ENCODE assay signal across 9 cellular contexts in the genomic region with DNA sequence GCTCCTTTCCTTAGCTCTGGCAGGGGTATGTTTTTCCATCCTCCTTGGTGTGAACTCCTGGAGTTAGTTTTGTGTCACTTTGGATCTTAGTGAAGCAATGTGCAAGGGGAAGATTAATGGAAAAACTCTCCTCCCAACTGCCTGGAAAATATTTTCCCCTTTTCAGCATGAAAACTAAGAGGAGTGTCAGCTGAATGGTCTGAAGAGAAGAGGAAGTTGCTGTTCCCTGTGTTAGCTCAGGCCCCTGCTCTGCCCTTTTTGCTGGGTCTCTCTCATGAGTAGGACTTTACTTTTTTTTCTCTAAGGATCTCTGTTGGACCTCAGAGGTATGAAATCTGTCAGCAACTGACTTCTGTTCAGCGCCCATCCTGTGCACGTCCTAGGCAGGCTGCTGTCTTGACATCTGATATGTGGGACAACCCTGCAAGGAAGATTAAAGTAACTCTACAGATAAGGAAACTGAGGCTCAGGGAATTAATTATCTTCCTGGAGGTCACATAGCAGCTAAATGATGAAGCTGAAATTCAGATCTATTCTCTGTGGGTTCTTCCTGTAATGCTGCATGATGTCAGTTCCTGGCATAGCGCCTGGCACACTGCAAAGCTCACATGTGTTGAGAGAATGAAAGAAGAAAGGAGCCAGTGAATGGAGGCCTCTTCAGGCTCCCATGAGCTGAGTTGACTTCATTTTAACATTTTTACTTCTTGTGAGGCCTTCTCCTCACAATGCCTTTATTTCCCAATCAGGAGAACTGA.
A peak's percentile ranks its signal among the peaks of the same experiment; 100 is the strongest.
DNase-seq lines count a peak whose midpoint lies in the region; ATAC-seq and TF ChIP-seq lines count a peak whose summit lies in the region.
"Had no signal": no experiment of that assay in that cellular context is flagged by ENCODE, and none has a peak within 500 bp of the region (broad histone marks: within the 10 kb centered on the region; RNA-seq: fewer than 3 reads in every experiment).

No MANE protein-coding gene starts in this region.

- intact Hi-C loops in left cardiac atrium (cut with DNase I) = no loop called here

- H3K4me1 ChIP-seq in HEK293 (ENCODE audit: control insufficient read depth, insufficient read depth, low read length) (peaks cover 11% of the 10 kb centered on the region), skeletal muscle tissue (ENCODE audit: control insufficient read depth in 3 of 3, insufficient read depth in 3 of 3, low read length in 3 of 3) (peaks cover 18 to 26% (median 22%) of the 10 kb centered on the region in 3 donors)

- WGBS in adipose tissue, 3 donors = 43 to 81% (median 45%) methylated on average over 3 of the region's 3 CpGs

- H3K9ac ChIP-seq in skeletal muscle tissue (ENCODE audit: low read depth in 1 of 3, low read length in 3 of 3) = peak overlapping the region in 1 of 3 donors; percentile 25

- DNase-seq in left cardiac atrium (peak; percentile 87), D341Med (ENCODE audit: low spot score) (no peak)
- DNase-seq in stimulated activated naive CD4-positive, alpha-beta T cell treated with Interleukin-2 at 50 U/mL for 16 hours (lab: John Stamatoyannopoulos, UW) = no peak
- DNase-seq: central memory CD4-positive, alpha-beta T cell had no signal

- POLR2A ChIA-PET in HEK293 (lab: Yijun Ruan, JAX) = no interaction called here

- H3K27ac ChIP-seq in HEK293 (ENCODE audit: extremely low read depth, low read depth, low read length) (no peak overlapping the region), adipose tissue (ENCODE audit: low read depth, low read length) (peak overlapping the region; percentile 13), skeletal muscle tissue (ENCODE audit: low read depth, low read length) (peak overlapping the region; percentile 61)

- H3K36me3 ChIP-seq in HEK293 (ENCODE audit: control insufficient read depth in 2 of 2, insufficient read depth in 1 of 2, low read length in 2 of 2) (no peaks in the 10 kb centered on the region), skeletal muscle tissue (ENCODE audit: control insufficient read depth in 3 of 3, insufficient read depth in 3 of 3, low read length in 3 of 3) (peaks cover 0 to 2% (median 0%) of the 10 kb centered on the region in 3 donors)

- no peaks in the 10 kb centered on the region for H3K27me3 ChIP-seq in skeletal muscle tissue (ENCODE audit: control insufficient read depth in 3 of 3, insufficient read depth in 3 of 3, low read length in 3 of 3)

- H3K4me3 ChIP-seq in HEK293 (ENCODE audit: low read depth, low read length) (no peak overlapping the region), skeletal muscle tissue (ENCODE audit: low read length in 3 of 3) (no peak overlapping the region)

- ATAC-seq in left cardiac atrium (peak; percentile 25 to 44), GM18498 (IDR thresholded peaks at IDR 0.05; ENCODE audit: unreplicated experiment) (no peak), GM18907 (IDR thresholded peaks at IDR 0.05; ENCODE audit: unreplicated experiment) (no peak)

- no peak for TF ChIP-seq CTCF in HEK293 (tag by site-specific recombination; IDR thresholded peaks at IDR 0.05)

- CTCF ChIA-PET in HEK293 (lab: Yijun Ruan, JAX) = interaction anchor here (0.9 to 1.5 kb wide), 4 partner anchors 16 to 172 kb away, joined by 3 to 7 read pairs (median 3); no protein-coding TSS in a partner anchor

- H3K9me3 ChIP-seq in HEK293 (ENCODE audit: control insufficient read depth, insufficient read depth, low read depth, low read length) (no peaks in the 10 kb centered on the region), skeletal muscle tissue (ENCODE audit: control insufficient read depth in 3 of 3, low read length in 3 of 3) (no peaks in the 10 kb centered on the region)

TF ChIP-seq in HEK293, 187 proteins besides CTCF, POLR2A, EP300 and RAD21 (continues in another document):
- TF ChIP-seq SCRT2 (tag by site-specific recombination; IDR thresholded peaks at IDR 0.05) (no peak), ZNF221 (tag by site-specific recombination; IDR thresholded peaks at IDR 0.05; ENCODE audit: borderline replicate concordance) (no peak), GFI1B (tag by site-specific recombination; IDR thresholded peaks at IDR 0.05) (no peak), ZNF658 (tag by site-specific recombination; IDR thresholded peaks at IDR 0.05) (no peak), ZNF423 (tag by site-specific recombination; IDR thresholded peaks at IDR 0.05) (no peak), GLIS1 (tag by site-specific recombination; IDR thresholded peaks at IDR 0.05) (peak; percentile 75), ZNF473 (tag by site-specific recombination; IDR thresholded peaks at IDR 0.05) (no peak)
- TF ChIP-seq, protein P1, sequence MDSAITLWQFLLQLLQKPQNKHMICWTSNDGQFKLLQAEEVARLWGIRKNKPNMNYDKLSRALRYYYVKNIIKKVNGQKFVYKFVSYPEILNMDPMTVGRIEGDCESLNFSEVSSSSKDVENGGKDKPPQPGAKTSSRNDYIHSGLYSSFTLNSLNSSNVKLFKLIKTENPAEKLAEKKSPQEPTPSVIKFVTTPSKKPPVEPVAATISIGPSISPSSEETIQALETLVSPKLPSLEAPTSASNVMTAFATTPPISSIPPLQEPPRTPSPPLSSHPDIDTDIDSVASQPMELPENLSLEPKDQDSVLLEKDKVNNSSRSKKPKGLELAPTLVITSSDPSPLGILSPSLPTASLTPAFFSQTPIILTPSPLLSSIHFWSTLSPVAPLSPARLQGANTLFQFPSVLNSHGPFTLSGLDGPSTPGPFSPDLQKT (IDR thresholded peaks at IDR 0.05; ENCODE audit: borderline replicate concordance, low read depth, low read length) = no peak
- TF ChIP-seq, protein P2, sequence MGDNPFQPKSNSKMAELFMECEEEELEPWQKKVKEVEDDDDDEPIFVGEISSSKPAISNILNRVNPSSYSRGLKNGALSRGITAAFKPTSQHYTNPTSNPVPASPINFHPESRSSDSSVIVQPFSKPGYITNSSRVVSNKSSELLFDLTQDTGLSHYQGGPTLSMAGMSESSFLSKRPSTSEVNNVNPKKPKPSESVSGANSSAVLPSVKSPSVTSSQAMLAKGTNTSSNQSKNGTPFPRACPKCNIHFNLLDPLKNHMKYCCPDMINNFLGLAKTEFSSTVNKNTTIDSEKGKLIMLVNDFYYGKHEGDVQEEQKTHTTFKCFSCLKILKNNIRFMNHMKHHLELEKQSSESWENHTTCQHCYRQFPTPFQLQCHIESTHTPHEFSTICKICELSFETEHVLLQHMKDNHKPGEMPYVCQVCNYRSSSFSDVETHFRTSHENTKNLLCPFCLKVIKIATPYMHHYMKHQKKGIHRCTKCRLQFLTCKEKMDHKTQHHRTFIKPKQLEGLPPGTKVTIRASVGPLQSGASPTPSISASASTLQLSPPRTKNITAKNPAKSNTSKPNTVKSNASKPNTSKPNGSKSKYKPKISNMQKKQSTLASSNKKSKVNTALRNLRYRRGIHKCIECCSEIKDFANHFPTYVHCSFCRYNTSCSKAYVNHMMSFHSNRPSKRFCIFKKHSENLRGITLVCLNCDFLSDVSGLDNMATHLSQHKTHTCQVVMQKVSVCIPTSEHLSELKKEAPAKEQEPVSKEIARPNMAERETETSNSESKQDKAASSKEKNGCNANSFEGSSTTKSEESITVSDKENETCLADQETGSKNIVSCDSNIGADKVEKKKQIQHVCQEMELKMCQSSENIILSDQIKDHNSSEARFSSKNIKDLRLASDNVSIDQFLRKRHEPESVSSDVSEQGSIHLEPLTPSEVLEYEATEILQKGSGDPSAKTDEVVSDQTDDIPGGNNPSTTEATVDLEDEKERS (tag by site-specific recombination; IDR thresholded peaks at IDR 0.05) = no peak
- TF ChIP-seq, protein P3, sequence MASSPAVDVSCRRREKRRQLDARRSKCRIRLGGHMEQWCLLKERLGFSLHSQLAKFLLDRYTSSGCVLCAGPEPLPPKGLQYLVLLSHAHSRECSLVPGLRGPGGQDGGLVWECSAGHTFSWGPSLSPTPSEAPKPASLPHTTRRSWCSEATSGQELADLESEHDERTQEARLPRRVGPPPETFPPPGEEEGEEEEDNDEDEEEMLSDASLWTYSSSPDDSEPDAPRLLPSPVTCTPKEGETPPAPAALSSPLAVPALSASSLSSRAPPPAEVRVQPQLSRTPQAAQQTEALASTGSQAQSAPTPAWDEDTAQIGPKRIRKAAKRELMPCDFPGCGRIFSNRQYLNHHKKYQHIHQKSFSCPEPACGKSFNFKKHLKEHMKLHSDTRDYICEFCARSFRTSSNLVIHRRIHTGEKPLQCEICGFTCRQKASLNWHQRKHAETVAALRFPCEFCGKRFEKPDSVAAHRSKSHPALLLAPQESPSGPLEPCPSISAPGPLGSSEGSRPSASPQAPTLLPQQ (tag by site-specific recombination; IDR thresholded peaks at IDR 0.05) = no peak; the same call in 1 of the 2 replicates
- TF ChIP-seq, protein P4, sequence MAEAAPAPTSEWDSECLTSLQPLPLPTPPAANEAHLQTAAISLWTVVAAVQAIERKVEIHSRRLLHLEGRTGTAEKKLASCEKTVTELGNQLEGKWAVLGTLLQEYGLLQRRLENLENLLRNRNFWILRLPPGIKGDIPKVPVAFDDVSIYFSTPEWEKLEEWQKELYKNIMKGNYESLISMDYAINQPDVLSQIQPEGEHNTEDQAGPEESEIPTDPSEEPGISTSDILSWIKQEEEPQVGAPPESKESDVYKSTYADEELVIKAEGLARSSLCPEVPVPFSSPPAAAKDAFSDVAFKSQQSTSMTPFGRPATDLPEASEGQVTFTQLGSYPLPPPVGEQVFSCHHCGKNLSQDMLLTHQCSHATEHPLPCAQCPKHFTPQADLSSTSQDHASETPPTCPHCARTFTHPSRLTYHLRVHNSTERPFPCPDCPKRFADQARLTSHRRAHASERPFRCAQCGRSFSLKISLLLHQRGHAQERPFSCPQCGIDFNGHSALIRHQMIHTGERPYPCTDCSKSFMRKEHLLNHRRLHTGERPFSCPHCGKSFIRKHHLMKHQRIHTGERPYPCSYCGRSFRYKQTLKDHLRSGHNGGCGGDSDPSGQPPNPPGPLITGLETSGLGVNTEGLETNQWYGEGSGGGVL (tag by site-specific recombination; IDR thresholded peaks at IDR 0.05) = no peak; the same call in 1 of the 2 replicates
- TF ChIP-seq, protein P5, sequence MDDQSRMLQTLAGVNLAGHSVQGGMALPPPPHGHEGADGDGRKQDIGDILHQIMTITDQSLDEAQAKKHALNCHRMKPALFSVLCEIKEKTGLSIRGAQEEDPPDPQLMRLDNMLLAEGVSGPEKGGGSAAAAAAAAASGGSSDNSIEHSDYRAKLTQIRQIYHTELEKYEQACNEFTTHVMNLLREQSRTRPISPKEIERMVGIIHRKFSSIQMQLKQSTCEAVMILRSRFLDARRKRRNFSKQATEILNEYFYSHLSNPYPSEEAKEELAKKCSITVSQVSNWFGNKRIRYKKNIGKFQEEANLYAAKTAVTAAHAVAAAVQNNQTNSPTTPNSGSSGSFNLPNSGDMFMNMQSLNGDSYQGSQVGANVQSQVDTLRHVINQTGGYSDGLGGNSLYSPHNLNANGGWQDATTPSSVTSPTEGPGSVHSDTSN (CRISPR knock-in tag; IDR thresholded peaks at IDR 0.05) = no peak

Comparison
In these comparisons a context has a peak if more than half of its experiments do, and no peak if none do; other contexts are left out.
1. ATAC-seq: peak in left cardiac atrium (2 of 2); none in GM18498 (single experiment) and GM18907 (single experiment).